Comparison of ENCODE assay signal across 11 cellular contexts in the genomic region with DNA sequence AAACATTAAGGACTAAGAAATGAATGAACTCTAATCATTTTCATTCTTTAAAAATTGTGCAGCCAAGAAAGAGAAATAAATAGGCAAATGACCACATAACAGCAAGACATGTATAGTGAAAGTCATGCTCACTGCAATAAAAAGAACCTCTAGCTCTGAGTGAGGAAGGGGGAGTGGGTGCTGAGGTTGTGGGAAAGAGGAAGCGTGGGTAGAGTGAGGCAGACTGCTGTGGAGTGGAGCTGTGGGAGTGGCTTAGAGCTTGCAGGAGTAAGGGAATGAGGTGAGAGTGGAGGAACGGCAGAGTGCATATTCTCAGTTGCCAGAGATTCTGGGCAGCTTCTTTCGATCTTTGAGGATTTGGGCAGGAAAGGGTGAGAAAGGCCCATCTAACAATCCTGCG. TPM values are rescaled to one million over a fixed set of nuclear protein-coding genes. Genes with fewer than 3 reads are reported as not detected.
A peak's percentile ranks its signal among the peaks of the same experiment; 100 is the strongest.
DNase-seq lines count a peak whose midpoint lies in the region; FAIRE-seq and TF ChIP-seq lines count a peak whose summit lies in the region.
"Had no signal": no experiment of that assay in that cellular context is flagged by ENCODE, and none has a peak within 500 bp of the region (broad histone marks: within the 10 kb centered on the region; RNA-seq: fewer than 3 reads in every experiment).

No MANE protein-coding gene starts in this region.

- peaks cover 28% of the 10 kb centered on the region for H3K4me1 Mint-ChIP-seq in activated naive CD4-positive, alpha-beta T cell treated with anti-CD3 and anti-CD28 coated beads for 36 hours (ENCODE audit: low read depth)

- peak overlapping the region; percentile 88 for H3K27ac Mint-ChIP-seq in activated naive CD4-positive, alpha-beta T cell treated with anti-CD3 and anti-CD28 coated beads for 36 hours

- no peaks in the 10 kb centered on the region for H3K27me3 Mint-ChIP-seq in activated naive CD4-positive, alpha-beta T cell treated with anti-CD3 and anti-CD28 coated beads for 36 hours (ENCODE audit: low read depth)

- TF ChIP-seq POLR2A in GM12891 (IDR thresholded peaks at IDR 0.05; ENCODE audit: low read depth, low read length): no peak

- peak; percentile 83 for FAIRE-seq in GM12891 (lab: Jason Lieb, UNC)

- DNase-seq in GM12891 (ENCODE audit: insufficient read length, low spot score): no peak
- peak; percentile 40 for DNase-seq in KG1 (lab: John Stamatoyannopoulos, UW)
- DNase-seq in activated naive CD4-positive, alpha-beta T cell treated with anti-CD3 and anti-CD28 coated beads for 36 hours: peak; percentile 65
- DNase-seq in stimulated activated CD4-positive, alpha-beta T cell treated with anti-CD3 and anti-CD28 coated beads, Interleukin-12 subunit alpha, Interleukin-12 subunit beta, amount 100 ng/mL, for 48 hours (ENCODE audit: low read depth in 2 of 3, low spot score in 1 of 3): peak; percentile 8 to 17 (median 16)
- DNase-seq in SK-N-DZ (ENCODE audit: low spot score): no peak
- DNase-seq in DMS 273 (lab: John Stamatoyannopoulos, UW; ENCODE audit: unreplicated experiment): no peak
- DNase-seq in NCI-H526 treated with DMSO at 0.1 percent for 48 hours (lab: John Stamatoyannopoulos, UW): no peak
- no peak for DNase-seq in HT-29 (ENCODE audit: low spot score)
- DNase-seq: retina had no signal

- no peaks in the 10 kb centered on the region for H3K36me3 Mint-ChIP-seq in activated naive CD4-positive, alpha-beta T cell treated with anti-CD3 and anti-CD28 coated beads for 36 hours (ENCODE audit: low read depth)

- H3K9me3 Mint-ChIP-seq in activated naive CD4-positive, alpha-beta T cell treated with anti-CD3 and anti-CD28 coated beads for 36 hours: no peaks in the 10 kb centered on the region

- intact Hi-C loops in activated naive CD4-positive, alpha-beta T cell treated with anti-CD3 and anti-CD28 coated beads for 36 hours (cut with micrococcal nuclease): no loop called here

- peak overlapping the region; percentile 62 for H3K4me3 Mint-ChIP-seq in activated naive CD4-positive, alpha-beta T cell treated with anti-CD3 and anti-CD28 coated beads for 36 hours

- CTCF ChIA-PET in activated naive CD4-positive, alpha-beta T cell treated with anti-CD3 and anti-CD28 coated beads for 36 hours (lab: Charles Lee): interaction anchor here (0.9 to 2.4 kb wide), 2 partner anchors 29 kb away, joined by 4 to 11 read pairs; no protein-coding TSS in a partner anchor

TF ChIP-seq in GM12891, 5 proteins besides CTCF, POLR2A, EP300 and RAD21:
- peak; percentile 84 for TF ChIP-seq SPI1 (IDR thresholded peaks at IDR 0.05; ENCODE audit: low read depth, low read length)
- no peak for TF ChIP-seq POLR2AphosphoS5 (IDR thresholded peaks at IDR 0.05; ENCODE audit: low read depth, low read length)
- no peak for TF ChIP-seq TAF1 (IDR thresholded peaks at IDR 0.05; ENCODE audit: low read depth, low read length)

RNA-seq across cellular contexts. Expression of a gene that starts 10.4 kb away (rescaled TPM):
- polyA plus RNA-seq in GM12891 (2012; ENCODE audit: low read depth, missing spikeins): not detected
- total RNA-seq in activated naive CD4-positive, alpha-beta T cell treated with anti-CD3 and anti-CD28 coated beads for 36 hours: not detected
- not detected in 2 replicates for polyA plus RNA-seq in SK-N-DZ (2014; cell fraction: cytosol; rRNA removed)
- not detected in 2 replicates for polyA plus RNA-seq in SK-N-DZ (2014; cell fraction: nucleus; rRNA removed)
- total RNA-seq in HT-29 (2014; rRNA removed; shearing (Covaris generic)): not detected in 2 replicates
- total RNA-seq: aorta, glomerular endothelial cell had no signal
- polyA plus RNA-seq: aorta had no signal

RNA-seq across cellular contexts. Expression of a gene that starts 20.0 kb away (rescaled TPM):
- polyA plus RNA-seq in GM12891 (2012; ENCODE audit: low read depth, missing spikeins): not detected
- total RNA-seq in activated naive CD4-positive, alpha-beta T cell treated with anti-CD3 and anti-CD28 coated beads for 36 hours: not detected
- not detected in 2 replicates for polyA plus RNA-seq in SK-N-DZ (2014; cell fraction: cytosol; rRNA removed)
- not detected in 2 replicates for polyA plus RNA-seq in SK-N-DZ (2014; cell fraction: nucleus; rRNA removed)
- not detected in 2 replicates for total RNA-seq in HT-29 (2014; rRNA removed; shearing (Covaris generic))
- total RNA-seq: aorta, glomerular endothelial cell had no signal
- polyA plus RNA-seq: aorta had no signal

RNA-seq across cellular contexts. Expression of a gene that starts 48.0 kb away (rescaled TPM):
- not detected for polyA plus RNA-seq in GM12891 (2012; ENCODE audit: low read depth, missing spikeins)
- total RNA-seq in activated naive CD4-positive, alpha-beta T cell treated with anti-CD3 and anti-CD28 coated beads for 36 hours: not detected
- not detected in 2 replicates for polyA plus RNA-seq in SK-N-DZ (2014; cell fraction: cytosol; rRNA removed)
- not detected in 2 replicates for polyA plus RNA-seq in SK-N-DZ (2014; cell fraction: nucleus; rRNA removed)
- total RNA-seq in HT-29 (2014; rRNA removed; shearing (Covaris generic)): not detected in 2 replicates
- total RNA-seq: aorta, glomerular endothelial cell had no signal
- polyA plus RNA-seq: aorta had no signal

RNA-seq across cellular contexts. Expression of a gene that starts 53.1 kb away (rescaled TPM):
- 6.0 TPM for polyA plus RNA-seq in GM12891 (2012; ENCODE audit: low read depth, missing spikeins)
- 1 to 10 TPM; 5.1 to 6.8 TPM for total RNA-seq in activated naive CD4-positive, alpha-beta T cell treated with anti-CD3 and anti-CD28 coated beads for 36 hours
- polyA plus RNA-seq in SK-N-DZ (2014; cell fraction: cytosol; rRNA removed): 12.8 and 13.3 TPM in 2 replicates
- polyA plus RNA-seq in SK-N-DZ (2014; cell fraction: nucleus; rRNA removed): 23.2 and 73.6 TPM in 2 replicates
- total RNA-seq in HT-29 (2014; rRNA removed; shearing (Covaris generic)): 0.08 and 1.5 TPM in 2 replicates

RNA-seq across cellular contexts. Expression of a gene that starts 59.9 kb away (rescaled TPM):
- 14.4 TPM for polyA plus RNA-seq in GM12891 (2012; ENCODE audit: low read depth, missing spikeins)
- total RNA-seq in activated naive CD4-positive, alpha-beta T cell treated with anti-CD3 and anti-CD28 coated beads for 36 hours: 10 to 100 TPM; 13.6 to 15.6 TPM
- 15.5 and 26.9 TPM in 2 replicates for polyA plus RNA-seq in SK-N-DZ (2014; cell fraction: cytosol; rRNA removed)
- polyA plus RNA-seq in SK-N-DZ (2014; cell fraction: nucleus; rRNA removed): 18.5 and 21.7 TPM in 2 replicates
- 15.5 and 16.8 TPM in 2 replicates for total RNA-seq in HT-29 (2014; rRNA removed; shearing (Covaris generic))

Comparison
In these comparisons a context has a peak if more than half of its experiments do, and no peak if none do; other contexts are left out.
1. DNase-seq: peak in KG1 (single experiment), activated naive CD4-positive, alpha-beta T cell treated with anti-CD3 and anti-CD28 coated beads for 36 hours (single experiment) and stimulated activated CD4-positive, alpha-beta T cell treated with anti-CD3 and anti-CD28 coated beads, Interleukin-12 subunit alpha, Interleukin-12 subunit beta, amount 100 ng/mL, for 48 hours (3 of 3); none in GM12891 (single experiment), SK-N-DZ (single experiment), DMS 273 (single experiment), NCI-H526 treated with DMSO at 0.1 percent for 48 hours (single experiment) and HT-29 (single experiment).